ENCODE assay signal across 9 cellular contexts in genomic region chr5:109739741-109740140, GRCh38. TPM values are rescaled to one million over a fixed set of nuclear protein-coding genes. Genes with fewer than 3 reads are reported as not detected.
A peak's percentile ranks its signal among the peaks of the same experiment; 100 is the strongest.
DNase-seq lines count a peak whose midpoint lies in the region; ATAC-seq and TF ChIP-seq lines count a peak whose summit lies in the region.
"Had no signal": no experiment of that assay in that cellular context is flagged by ENCODE, and none has a peak within 500 bp of the region (broad histone marks: within the 10 kb centered on the region; RNA-seq: fewer than 3 reads in every experiment).

No MANE protein-coding gene starts in this region.

- dilution Hi-C loops in IMR-90 (cut with HindIII; ENCODE audit: low sequenced_read_pairs, unreplicated experiment) = no loop called here

- peak overlapping the region; percentile 25 for H2AFZ ChIP-seq in IMR-90 (replicated peaks; ENCODE audit: low read length, poor library complexity)

- DNase-seq in CD4-positive, CD25-positive, alpha-beta regulatory T cell = no peak
- DNase-seq in IMR-90 (peak; percentile 55), body of pancreas (no peak), kidney glomerular epithelial cell (lab: John Stamatoyannopoulos, UW) (peak; percentile 37), left ventricle myocardium superior (no peak), NCI-H2081 treated with DMSO at 0.1 percent for 48 hours (lab: John Stamatoyannopoulos, UW) (no peak)
- no peak for DNase-seq in activated naive CD4-positive, alpha-beta T cell treated with anti-CD3 and anti-CD28 coated beads, Interleukin-2, amount 10 ng/mL, durations not matched to agents 7 days and 5 days
- no peak for DNase-seq in stimulated activated naive CD8-positive, alpha-beta T cell treated with anti-CD3 and anti-CD28 coated beads, Interleukin-15, Interleukin-2, amounts not matched to agents 100 U/mL and 50 U/mL, for 24 hours
- DNase-seq: mucosa of descending colon had no signal

- H3K56ac ChIP-seq in IMR-90 (ENCODE audit: extremely low read depth, insufficient read depth, low read length) = no peak overlapping the region

- POLR2A ChIA-PET in IMR-90 (lab: Charles Lee; ENCODE audit: unreplicated experiment) = no interaction called here

- TF ChIP-seq RAD21 in IMR-90 (IDR thresholded peaks at IDR 0.05; ENCODE audit: low read length) = no peak

- no peaks in the 10 kb centered on the region for H3K4me1 ChIP-seq in CD4-positive, CD25-positive, alpha-beta regulatory T cell (ENCODE audit: control insufficient read depth, insufficient read depth, low read length, poor library complexity, severe bottlenecking)
- peaks cover 22% of the 10 kb centered on the region for H3K4me1 ChIP-seq in IMR-90 (ENCODE audit: control insufficient read depth, insufficient read depth, low read length)
- peaks cover 39% of the 10 kb centered on the region for H3K4me1 ChIP-seq in body of pancreas

- peak overlapping the region; percentile 24 for H3K23ac ChIP-seq in IMR-90 (ENCODE audit: low read depth, low read length)

- H2BK5ac ChIP-seq in IMR-90 (ENCODE audit: low read depth, low read length, poor library complexity, severe bottlenecking) = peak overlapping the region; percentile 65

- TF ChIP-seq POLR2A in IMR-90 (IDR thresholded peaks at IDR 0.05; ENCODE audit: low read depth, low read length) = no peak
- TF ChIP-seq POLR2A in body of pancreas (IDR thresholded peaks at IDR 0.05) = no peak

- H4K5ac ChIP-seq in IMR-90 (ENCODE audit: low read depth, low read length) = no peak overlapping the region

- no peak for TF ChIP-seq CTCF in IMR-90 (conservative IDR thresholded peaks at IDR 0.05; ENCODE audit: low read depth, low read length)
- TF ChIP-seq CTCF in body of pancreas (IDR thresholded peaks at IDR 0.05) = no peak

- H3K9ac ChIP-seq in IMR-90 (ENCODE audit: low read depth, low read length) = no peak overlapping the region; the same call in 1 of the 2 replicates

- peaks cover 42% of the 10 kb centered on the region for H3K36me3 Mint-ChIP-seq in CD4-positive, CD25-positive, alpha-beta regulatory T cell
- peaks cover 51% of the 10 kb centered on the region for H3K36me3 Mint-ChIP-seq in activated naive CD4-positive, alpha-beta T cell treated with anti-CD3 and anti-CD28 coated beads, Interleukin-2, amount 10 ng/mL, durations not matched to agents 7 days and 5 days

- H3K27me3 ChIP-seq in CD4-positive, CD25-positive, alpha-beta regulatory T cell (ENCODE audit: control insufficient read depth, insufficient read depth, low read length) = no peaks in the 10 kb centered on the region
- H3K27me3 ChIP-seq in IMR-90 (ENCODE audit: control insufficient read depth, insufficient read depth, low read length) (no peaks in the 10 kb centered on the region), body of pancreas (no peaks in the 10 kb centered on the region)

- H3K4me3 ChIP-seq in CD4-positive, CD25-positive, alpha-beta regulatory T cell (ENCODE audit: low read depth, low read length) = no peak overlapping the region
- H3K4me3 ChIP-seq in IMR-90 (ENCODE audit: insufficient read depth, low read depth, low read length) = no peak overlapping the region
- no peak overlapping the region for H3K4me3 ChIP-seq in body of pancreas
- H3K4me3 ChIP-seq: mucosa of descending colon had no signal

- H3K36me3 ChIP-seq in CD4-positive, CD25-positive, alpha-beta regulatory T cell (ENCODE audit: control insufficient read depth, insufficient read depth, low read length) = peaks cover 23% of the 10 kb centered on the region
- no peaks in the 10 kb centered on the region; the same call in 1 of the 2 replicates for H3K36me3 ChIP-seq in IMR-90 (ENCODE audit: control insufficient read depth, insufficient read depth, low read length)
- H3K36me3 ChIP-seq in body of pancreas (replicated peaks in 1 of 2; ENCODE audit: insufficient read depth in 1 of 2, low read depth in 2 of 2) = no peaks in the 10 kb centered on the region

- CTCF ChIA-PET in IMR-90 (lab: Yijun Ruan, JAX) = no interaction called here
- CTCF ChIA-PET in activated naive CD4-positive, alpha-beta T cell treated with anti-CD3 and anti-CD28 coated beads, Interleukin-2, amount 10 ng/mL, durations not matched to agents 7 days and 5 days (lab: Charles Lee) = no interaction called here

- peak overlapping the region; percentile 11; the same call in 1 of the 2 replicates for H3K18ac ChIP-seq in IMR-90 (ENCODE audit: low read depth, low read length)

- no TSS peak for BruUV-seq in IMR-90 (replicated peaks; lab: Mats Ljungman, UMichigan)

- peak overlapping the region; percentile 67 for H2BK20ac ChIP-seq in IMR-90 (ENCODE audit: low read depth, low read length)

- intact Hi-C loops in IMR-90 (cut with micrococcal nuclease) = no loop called here
- intact Hi-C loops in body of pancreas (cut with DNase I) = no loop called here
- intact Hi-C loops in left ventricle myocardium superior (cut with micrococcal nuclease) = no loop called here

- no peaks in the 10 kb centered on the region for H3K27me3 Mint-ChIP-seq in CD4-positive, CD25-positive, alpha-beta regulatory T cell
- H3K27me3 Mint-ChIP-seq in activated naive CD4-positive, alpha-beta T cell treated with anti-CD3 and anti-CD28 coated beads, Interleukin-2, amount 10 ng/mL, durations not matched to agents 7 days and 5 days = no peaks in the 10 kb centered on the region

- WGBS in IMR-90 (ENCODE audit: extremely low coverage in 2 of 2, insufficient read length in 1 of 2), 2 experiments = no CpG with 5 or more reads among the region's 1 CpG
- WGBS in body of pancreas, 2 donors = 60 to 74% methylated on average over 1 of the region's 1 CpG

- peak overlapping the region; percentile 44 for H3K4ac ChIP-seq in IMR-90 (ENCODE audit: low read depth, low read length)

- H4K20me1 ChIP-seq in IMR-90 (ENCODE audit: insufficient read depth, low read length) = no peaks in the 10 kb centered on the region

- H2BK120ac ChIP-seq in IMR-90 (ENCODE audit: low read depth, low read length) = peak overlapping the region; percentile 68

- H2AK5ac ChIP-seq in IMR-90 (ENCODE audit: low read depth, low read length) = peak overlapping the region; percentile 47

- H3K27ac ChIP-seq in CD4-positive, CD25-positive, alpha-beta regulatory T cell (ENCODE audit: insufficient read depth, low read length, poor library complexity, severe bottlenecking) = no peak overlapping the region
- H3K27ac ChIP-seq in IMR-90 (ENCODE audit: insufficient read depth, low read length) (peak overlapping the region; percentile 4; the same call in 1 of the 2 replicates), body of pancreas (peak overlapping the region in 1 of 4 donors; percentile 16)

- in situ Hi-C loops in IMR-90 (cut with MboI; ENCODE audit: low sequenced_read_pairs) = no loop called here

- H2BK15ac ChIP-seq in IMR-90 (ENCODE audit: low read depth, low read length) = peak overlapping the region; percentile 29; the same call in 1 of the 3 replicates

- H3K9me1 ChIP-seq in IMR-90 (ENCODE audit: insufficient read depth, low read length) = peaks cover 9% of the 10 kb centered on the region

- H3K27ac Mint-ChIP-seq in CD4-positive, CD25-positive, alpha-beta regulatory T cell = peak overlapping the region; percentile 15 to 44 (median 39)
- H3K27ac Mint-ChIP-seq in activated naive CD4-positive, alpha-beta T cell treated with anti-CD3 and anti-CD28 coated beads, Interleukin-2, amount 10 ng/mL, durations not matched to agents 7 days and 5 days = no peak overlapping the region

- peak overlapping the region in 1 of 2 experiments; percentile 70; a peak in 2 of 4 replicates for H4K8ac ChIP-seq in IMR-90 (ENCODE audit: low read depth in 2 of 2, low read length in 2 of 2)

- H3K79me1 ChIP-seq in IMR-90 (ENCODE audit: low read depth in 1 of 2, low read length in 2 of 2) = peaks cover 20 to 39% of the 10 kb centered on the region in 2 experiments

- no peaks in the 10 kb centered on the region for H3K9me3 Mint-ChIP-seq in CD4-positive, CD25-positive, alpha-beta regulatory T cell
- H3K9me3 Mint-ChIP-seq in activated naive CD4-positive, alpha-beta T cell treated with anti-CD3 and anti-CD28 coated beads, Interleukin-2, amount 10 ng/mL, durations not matched to agents 7 days and 5 days = no peaks in the 10 kb centered on the region

- peaks cover 43 to 53% (median 50%) of the 10 kb centered on the region in 4 donors for H3K4me1 Mint-ChIP-seq in CD4-positive, CD25-positive, alpha-beta regulatory T cell
- peaks cover 6% of the 10 kb centered on the region for H3K4me1 Mint-ChIP-seq in activated naive CD4-positive, alpha-beta T cell treated with anti-CD3 and anti-CD28 coated beads, Interleukin-2, amount 10 ng/mL, durations not matched to agents 7 days and 5 days

- H2AK9ac ChIP-seq in IMR-90 (replicated peaks; ENCODE audit: low read depth, low read length, poor library complexity) = no peak overlapping the region

- H3K9me3 ChIP-seq in CD4-positive, CD25-positive, alpha-beta regulatory T cell (ENCODE audit: control insufficient read depth in 2 of 2, low read length in 2 of 2) = no peaks in the 10 kb centered on the region
- no peaks in the 10 kb centered on the region for H3K9me3 ChIP-seq in IMR-90 (ENCODE audit: control insufficient read depth, insufficient read depth, low read length)
- H3K9me3 ChIP-seq in body of pancreas = no peaks in the 10 kb centered on the region
- H3K9me3 ChIP-seq: mucosa of descending colon had no signal

- ATAC-seq in CD4-positive, CD25-positive, alpha-beta regulatory T cell (ENCODE audit: low read depth in 2 of 2) = no peak
- peak; percentile 30 for ATAC-seq in IMR-90 (ENCODE audit: low read depth)
- ATAC-seq in body of pancreas = peak; percentile 4
- no peak for ATAC-seq in left ventricle myocardium superior
- no peak for ATAC-seq in stimulated activated naive CD8-positive, alpha-beta T cell treated with anti-CD3 and anti-CD28 coated beads, Interleukin-15, Interleukin-2, amounts not matched to agents 100 U/mL and 50 U/mL, for 24 hours

- H3K4me3 Mint-ChIP-seq in CD4-positive, CD25-positive, alpha-beta regulatory T cell = no peak overlapping the region
- H3K4me3 Mint-ChIP-seq in activated naive CD4-positive, alpha-beta T cell treated with anti-CD3 and anti-CD28 coated beads, Interleukin-2, amount 10 ng/mL, durations not matched to agents 7 days and 5 days = no peak overlapping the region

- H3K14ac ChIP-seq in IMR-90 (replicated peaks; ENCODE audit: low read depth, low read length) = peak overlapping the region; percentile 75

- peak overlapping the region; percentile 62 for H3K4me2 ChIP-seq in IMR-90 (ENCODE audit: low read depth, low read length)

- peak overlapping the region; percentile 43 for H4K91ac ChIP-seq in IMR-90 (ENCODE audit: insufficient read depth, low read depth, low read length)

TF ChIP-seq in IMR-90, 13 proteins besides CTCF, POLR2A, EP300 and RAD21 (continues in another document):
- TF ChIP-seq MAFK (IDR thresholded peaks at IDR 0.05; ENCODE audit: low read depth, low read length) (no peak), NFE2L2 (IDR thresholded peaks at IDR 0.05; ENCODE audit: low read depth, low read length) (no peak)

RNA-seq across cellular contexts. Expression of gene MAN2A1, which starts 50.0 kb away (rescaled TPM):
- total RNA-seq in CD4-positive, CD25-positive, alpha-beta regulatory T cell = 71.5 TPM
- polyA plus RNA-seq in CD4-positive, CD25-positive, alpha-beta regulatory T cell = 10 to 100 TPM; 20.7 to 26.5 (median 21.2) TPM
- total RNA-seq in IMR-90 (2012; rRNA removed) = 29.6 and 46.4 TPM in 2 replicates
- 14.1 and 16.4 TPM in 2 replicates for polyA plus RNA-seq in IMR-90 (2012; rRNA removed)
- polyA plus RNA-seq in IMR-90 (2012; cell fraction: cytosol; rRNA removed) = 3.6 and 6.5 TPM in 2 replicates
- polyA plus RNA-seq in IMR-90 (2012; cell fraction: nucleus; rRNA removed; ENCODE audit: low replicate concordance) = 2.6 and 17.5 TPM in 2 replicates
- 10 to 100 TPM; 43.8 to 61.7 TPM for total RNA-seq in body of pancreas
- total RNA-seq in left ventricle myocardium superior = 8.1 TPM

Comparison
In these comparisons a context has a peak if more than half of its experiments do, and no peak if none do; other contexts are left out.
1. ATAC-seq: peak in IMR-90 (single experiment) and body of pancreas (single experiment); none in CD4-positive, CD25-positive, alpha-beta regulatory T cell (0 of 2), left ventricle myocardium superior (single experiment) and stimulated activated naive CD8-positive, alpha-beta T cell treated with anti-CD3 and anti-CD28 coated beads, Interleukin-15, Interleukin-2, amounts not matched to agents 100 U/mL and 50 U/mL, for 24 hours (single experiment).
2. DNase-seq: peak in IMR-90 (single experiment) and kidney glomerular epithelial cell (single experiment); none in CD4-positive, CD25-positive, alpha-beta regulatory T cell (0 of 3), body of pancreas (0 of 4), left ventricle myocardium superior (single experiment), NCI-H2081 treated with DMSO at 0.1 percent for 48 hours (single experiment), activated naive CD4-positive, alpha-beta T cell treated with anti-CD3 and anti-CD28 coated beads, Interleukin-2, amount 10 ng/mL, durations not matched to agents 7 days and 5 days (single experiment) and stimulated activated naive CD8-positive, alpha-beta T cell treated with anti-CD3 and anti-CD28 coated beads, Interleukin-15, Interleukin-2, amounts not matched to agents 100 U/mL and 50 U/mL, for 24 hours (single experiment).